20 cellular contexts compared by ENCODE assay signal in the genomic region with DNA sequence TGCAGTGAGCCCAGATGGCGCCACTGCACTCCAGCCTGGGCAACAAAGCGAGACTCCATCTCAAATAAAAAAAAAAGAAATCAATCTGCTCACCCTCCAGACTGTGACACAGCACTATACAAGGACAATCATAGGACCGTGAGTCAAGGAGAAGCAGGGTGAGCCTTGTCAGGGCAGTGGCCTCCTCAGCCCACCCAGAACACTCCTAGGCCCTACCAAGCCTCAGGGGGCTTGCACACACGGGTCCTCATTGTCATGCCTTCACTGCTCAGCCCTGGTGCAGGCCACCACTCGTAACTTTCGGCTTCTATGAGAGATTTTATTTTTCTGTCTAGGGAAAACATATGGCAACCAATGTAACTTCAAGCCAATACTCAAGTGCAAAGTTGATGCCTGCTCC. TPM values are rescaled to one million over a fixed set of nuclear protein-coding genes. Genes with fewer than 3 reads are reported as not detected.
DNase-seq lines count a peak whose midpoint lies in the region; ATAC-seq and TF ChIP-seq lines count a peak whose summit lies in the region.
"Had no signal": no experiment of that assay in that cellular context is flagged by ENCODE, and none has a peak within 500 bp of the region (broad histone marks: within the 10 kb centered on the region; RNA-seq: fewer than 3 reads in every experiment).

No MANE protein-coding gene starts in this region.

- H2BK12ac ChIP-seq in trophoblast cell (ENCODE audit: low read length) (no peak overlapping the region), H9 (ENCODE audit: insufficient read length, low read depth, low read length) (no peak overlapping the region)

- H3K4me3 Mint-ChIP-seq in Calu3 (ENCODE audit: low read depth, unreplicated experiment) (no peak overlapping the region), H9 (no peak overlapping the region)
- H3K4me3 Mint-ChIP-seq: endodermal cell; stimulated activated naive CD8-positive, alpha-beta T cell treated with anti-CD3 and anti-CD28 coated beads, Interleukin-15, Interleukin-2, amounts not matched to agents 100 ng/mL and 50 ng/mL, for 24 hours had no signal

- no peak overlapping the region for H2AFZ ChIP-seq in trophoblast cell (ENCODE audit: insufficient read depth, low read length, poor library complexity)
- H2AFZ ChIP-seq in H9 (ENCODE audit: low read length) = no peak overlapping the region
- H2AFZ ChIP-seq: PC-9 had no signal

- H3K56ac ChIP-seq in H9 (ENCODE audit: insufficient read length, low read depth, low read length) = no peak overlapping the region

- intact Hi-C loops in Calu3 (cut with micrococcal nuclease; ENCODE audit: unreplicated experiment) (no loop called here), esophagus squamous epithelium (cut with DNase I) (no loop called here)

- BruUV-seq in Calu3 (replicated peaks; lab: Mats Ljungman, UMichigan) = no TSS peak

- no peaks in the 10 kb centered on the region for H3K79me2 ChIP-seq in trophoblast cell (ENCODE audit: control insufficient read depth, insufficient read depth, low read length, poor library complexity)
- no peaks in the 10 kb centered on the region for H3K79me2 ChIP-seq in H9 (ENCODE audit: insufficient read depth, low read length)

- H3K4ac ChIP-seq in trophoblast cell (ENCODE audit: low read depth, low read length) = no peak overlapping the region
- H3K4ac ChIP-seq in H9 (ENCODE audit: low read depth, low read length) = no peak overlapping the region

- H3K79me1 ChIP-seq in trophoblast cell (ENCODE audit: low read length) (no peaks in the 10 kb centered on the region), H9 (ENCODE audit: insufficient read depth, low read depth, low read length, poor library complexity, severe bottlenecking) (no peaks in the 10 kb centered on the region)

- H3K4me2 ChIP-seq in trophoblast cell (ENCODE audit: low read length) = no peak overlapping the region
- H3K4me2 ChIP-seq in H9 (ENCODE audit: insufficient read depth, insufficient read length, low read length) = no peak overlapping the region
- H3K4me2 ChIP-seq: PC-9 had no signal

- H3K23ac ChIP-seq in trophoblast cell (ENCODE audit: low read length) (no peak overlapping the region), H9 (ENCODE audit: insufficient read length, low read depth, low read length) (no peak overlapping the region)

- H3K9me3 ChIP-seq in esophagus squamous epithelium = no peaks in the 10 kb centered on the region
- H3K9me3 ChIP-seq in trophoblast cell (ENCODE audit: insufficient read depth, low read depth, low read length) = no peaks in the 10 kb centered on the region
- H3K9me3 ChIP-seq in H9 (ENCODE audit: control insufficient read depth, low read depth, low read length) = no peaks in the 10 kb centered on the region

- peak overlapping the region; percentile 3 for H3K18ac ChIP-seq in trophoblast cell (ENCODE audit: low read length)
- no peak overlapping the region for H3K18ac ChIP-seq in H9 (ENCODE audit: insufficient read length, low read depth, low read length)

- H4K91ac ChIP-seq in trophoblast cell (ENCODE audit: low read depth, low read length) = no peak overlapping the region
- H4K91ac ChIP-seq in H9 (ENCODE audit: insufficient read length, low read depth, low read length) = no peak overlapping the region

- H2BK5ac ChIP-seq in trophoblast cell (ENCODE audit: low read depth, low read length, poor library complexity) (no peak overlapping the region), H9 (ENCODE audit: insufficient read length, low read length) (no peak overlapping the region)

- no peaks in the 10 kb centered on the region for H3K23me2 ChIP-seq in H9 (ENCODE audit: insufficient read length, low read depth, low read length, poor library complexity, severe bottlenecking)

- DNase-seq in Calu3 (no peak), NCI-H69 (lab: John Stamatoyannopoulos, UW) (peak; percentile 21), esophagus squamous epithelium (lab: John Stamatoyannopoulos, UW) (no peak), trophoblast cell (no peak), DMS 273 treated with DMSO at 0.1 percent for 48 hours (lab: John Stamatoyannopoulos, UW) (no peak), mesenteric fat pad (ENCODE audit: low spot score) (no peak), H9 (no peak)
- DNase-seq: activated gamma-delta T cell, endodermal cell, H7, NCI-H1105, NCI-H345, PC-9 had no signal

- H2BK20ac ChIP-seq in H9 (ENCODE audit: low read depth, low read length, poor library complexity, severe bottlenecking) = no peak overlapping the region

- CTCF ChIA-PET in Calu3 (lab: Charles Lee) = interaction anchor here (0.6 kb wide), 1 partner anchor 983 kb away, joined by 7 read pairs; no protein-coding TSS in a partner anchor

- no peak overlapping the region for H4K5ac ChIP-seq in H9 (ENCODE audit: insufficient read length, low read depth, low read length)

- peak overlapping the region; percentile 25 to 61 (median 46) for H3K27ac ChIP-seq in esophagus squamous epithelium
- H3K27ac ChIP-seq in trophoblast cell (ENCODE audit: low read depth, low read length) = no peak overlapping the region
- H3K27ac ChIP-seq in H9 (ENCODE audit: insufficient read length, low read depth, low read length) = no peak overlapping the region
- H3K27ac ChIP-seq: C4-2B, PC-9 had no signal

- peak overlapping the region; percentile 36 for H3K27ac Mint-ChIP-seq in Calu3 (ENCODE audit: unreplicated experiment)
- H3K27ac Mint-ChIP-seq in H9 = peak overlapping the region in 1 of 3 experiments; percentile 49; a peak in 2 of 7 replicates
- H3K27ac Mint-ChIP-seq: stimulated activated naive CD8-positive, alpha-beta T cell treated with anti-CD3 and anti-CD28 coated beads, Interleukin-15, Interleukin-2, amounts not matched to agents 100 ng/mL and 50 ng/mL, for 24 hours had no signal

- peaks cover 13 to 33% (median 16%) of the 10 kb centered on the region in 3 donors for H3K4me1 ChIP-seq in esophagus squamous epithelium
- H3K4me1 ChIP-seq in trophoblast cell (ENCODE audit: control insufficient read depth in 1 of 2, insufficient read depth in 2 of 2, low read length in 2 of 2) = peaks cover 2% of the 10 kb centered on the region in 2 experiments
- peaks cover 3% of the 10 kb centered on the region; the same call in 1 of the 2 replicates for H3K4me1 ChIP-seq in H9 (ENCODE audit: insufficient read depth, low read length)

- H3K9ac ChIP-seq in trophoblast cell (ENCODE audit: low read length) (no peak overlapping the region), H9 (ENCODE audit: extremely low read depth, insufficient read length, low read length) (no peak overlapping the region)

- H3K27me3 Mint-ChIP-seq in Calu3 (ENCODE audit: unreplicated experiment) (no peaks in the 10 kb centered on the region), H9 (ENCODE audit: low read depth) (no peaks in the 10 kb centered on the region)
- H3K27me3 Mint-ChIP-seq: stimulated activated naive CD8-positive, alpha-beta T cell treated with anti-CD3 and anti-CD28 coated beads, Interleukin-15, Interleukin-2, amounts not matched to agents 100 ng/mL and 50 ng/mL, for 24 hours had no signal

- no peak overlapping the region for H2BK120ac ChIP-seq in trophoblast cell (ENCODE audit: insufficient read depth, low read length, poor library complexity)
- H2BK120ac ChIP-seq in H9 (ENCODE audit: low read depth, low read length, poor library complexity, severe bottlenecking) = no peak overlapping the region

- peaks cover 0 to 71% (median 11%) of the 10 kb centered on the region in 3 donors for H3K36me3 ChIP-seq in esophagus squamous epithelium
- H3K36me3 ChIP-seq in trophoblast cell (ENCODE audit: control insufficient read depth in 1 of 2, insufficient read depth in 2 of 2, low read length in 2 of 2) = peaks cover 7 to 20% of the 10 kb centered on the region in 2 experiments

- no peak overlapping the region for H2AK5ac ChIP-seq in trophoblast cell (ENCODE audit: low read length)
- no peak overlapping the region for H2AK5ac ChIP-seq in H9 (ENCODE audit: insufficient read length, low read length)

- no peak for TF ChIP-seq POLR2A in esophagus squamous epithelium (IDR thresholded peaks at IDR 0.05)

- no peak for ATAC-seq in GM18520 (IDR thresholded peaks at IDR 0.05; ENCODE audit: unreplicated experiment)

- TF ChIP-seq CTCF in Calu3 (IDR thresholded peaks at IDR 0.05; ENCODE audit: unreplicated experiment) (no peak), esophagus squamous epithelium (IDR thresholded peaks at IDR 0.05) (no peak), H9 (conservative IDR thresholded peaks at IDR 0.05) (no peak)

- 67 to 73% methylated on average over 2 to 6 of the region's 6 CpGs for WGBS in esophagus squamous epithelium, 2 donors
- WGBS in trophoblast cell (ENCODE audit: extremely low coverage, insufficient coverage, insufficient read length) = no CpG with 5 or more reads among the region's 6 CpGs
- no CpG with 5 or more reads among the region's 6 CpGs for WGBS in H9 (ENCODE audit: extremely low coverage, insufficient read length, low lambda C conversion rate)

- no peak overlapping the region for H4K12ac ChIP-seq in trophoblast cell (ENCODE audit: low read depth, low read length)

- H3K4me1 Mint-ChIP-seq in Calu3 (ENCODE audit: low read depth, unreplicated experiment) (peaks cover 10% of the 10 kb centered on the region), H9 (peaks cover 7 to 14% of the 10 kb centered on the region in 2 experiments)

- H3K9me3 Mint-ChIP-seq in Calu3 (ENCODE audit: low read depth, unreplicated experiment) (no peaks in the 10 kb centered on the region), H9 (peaks cover 4 to 7% of the 10 kb centered on the region in 2 experiments; a peak in 4 of 5 replicates)
- H3K9me3 Mint-ChIP-seq: stimulated activated naive CD8-positive, alpha-beta T cell treated with anti-CD3 and anti-CD28 coated beads, Interleukin-15, Interleukin-2, amounts not matched to agents 100 ng/mL and 50 ng/mL, for 24 hours had no signal

- H4K20me1 ChIP-seq in H9 (ENCODE audit: control insufficient read depth, insufficient read depth, insufficient read length) = no peaks in the 10 kb centered on the region

- H4K8ac ChIP-seq in trophoblast cell (ENCODE audit: low read depth, low read length) (no peak overlapping the region), H9 (replicated peaks; ENCODE audit: insufficient read length, low read depth, low read length) (no peak overlapping the region)

- H3K36me3 Mint-ChIP-seq in Calu3 (ENCODE audit: insufficient read depth, unreplicated experiment) (peaks cover 18% of the 10 kb centered on the region), H9 (ENCODE audit: insufficient read depth in 1 of 3, low read depth in 3 of 3) (peaks cover 21 to 36% (median 32%) of the 10 kb centered on the region in 3 experiments)

- H3K27me3 ChIP-seq in esophagus squamous epithelium = no peaks in the 10 kb centered on the region
- no peaks in the 10 kb centered on the region for H3K27me3 ChIP-seq in trophoblast cell (ENCODE audit: insufficient read depth, low read length)
- no peaks in the 10 kb centered on the region for H3K27me3 ChIP-seq in H9 (ENCODE audit: insufficient read depth, low read length)

- no peak overlapping the region for H3K4me3 ChIP-seq in esophagus squamous epithelium
- no peak overlapping the region for H3K4me3 ChIP-seq in trophoblast cell (ENCODE audit: low read depth, low read length)
- H3K4me3 ChIP-seq: PC-9 had no signal

- H3K14ac ChIP-seq in trophoblast cell (ENCODE audit: low read length) (no peak overlapping the region), H9 (ENCODE audit: insufficient read depth, low read length) (no peak overlapping the region)

- no peak overlapping the region for H3T11ph ChIP-seq in H9 (ENCODE audit: low read length)

- no peak overlapping the region for H2BK15ac ChIP-seq in H9 (ENCODE audit: low read depth, low read length)

RNA-seq across cellular contexts. Expression of gene DGCR2, which starts 35.8 kb away (rescaled TPM):
- total RNA-seq in Calu3 (2022) = 76.4 and 81.8 TPM in 2 replicates
- 10 to 100 TPM; 42.5 to 75.2 (median 50.8) TPM for total RNA-seq in esophagus squamous epithelium
- 38.8 and 39.4 TPM in 2 replicates for polyA plus RNA-seq in trophoblast cell (2013)
- total RNA-seq in mesenteric fat pad = 30.2 TPM
- 47.2 and 50.7 TPM in 2 replicates for total RNA-seq in H9 (2021)

RNA-seq across cellular contexts. Expression of gene TSSK2, which starts 44.7 kb away (rescaled TPM):
- total RNA-seq in Calu3 (2022) = not detected in 2 replicates
- total RNA-seq in esophagus squamous epithelium = under 1 TPM in 1 of 4 donors, not detected in 3; 0.18 TPM
- polyA plus RNA-seq in trophoblast cell (2013) = not detected in 2 replicates
- total RNA-seq in mesenteric fat pad = not detected
- not detected in 2 replicates for total RNA-seq in H9 (2021)
- total RNA-seq: endodermal cell; G401; H7; HT-29; PC-9; posterior vena cava; T-helper 2 cell treated with Interferon-gamma antibody and Interleukin-4, amounts not matched to agents 100 ng/mL and 5 ng/mL, for 36 hours had no signal

RNA-seq across cellular contexts. Expression of gene ESS2, which starts 58.0 kb away (rescaled TPM):
- total RNA-seq in Calu3 (2022) (15.9 and 16.8 TPM in 2 replicates), esophagus squamous epithelium (10 to 100 TPM in 2 of 4 donors, 1 to 10 TPM in 2; 7.8 to 12.4 (median 10.4) TPM), mesenteric fat pad (10.9 TPM), H9 (2021) (18.7 and 19.4 TPM in 2 replicates)
- 10.5 and 10.8 TPM in 2 replicates for polyA plus RNA-seq in trophoblast cell (2013)

Comparison
In these comparisons a context has a peak if more than half of its experiments do, and no peak if none do; other contexts are left out.
1. H3K27ac ChIP-seq: peak in esophagus squamous epithelium (4 of 4); none in trophoblast cell (single experiment) and H9 (single experiment).